Comparison of ENCODE assay signal across 9 cellular contexts in the genomic region with DNA sequence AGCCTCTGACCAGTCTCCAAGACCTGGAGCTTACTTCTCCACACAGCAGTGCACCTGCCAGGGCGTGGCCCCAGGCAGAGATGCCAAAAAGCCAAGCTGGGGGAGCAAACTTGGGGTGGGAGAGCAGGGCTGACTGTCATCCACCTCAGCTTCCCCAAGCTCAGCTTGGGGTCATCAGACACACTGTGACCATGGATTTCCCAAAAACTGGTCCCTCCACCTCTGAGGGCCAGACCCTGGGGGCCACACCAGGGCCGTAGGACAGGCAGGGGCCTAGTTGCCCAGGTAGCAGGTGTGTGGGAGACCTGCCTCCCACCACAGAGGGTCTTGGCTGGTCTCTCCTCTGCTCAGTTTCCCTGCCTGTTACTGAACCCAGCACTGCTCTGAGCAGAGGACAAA. TPM values are rescaled to one million over a fixed set of nuclear protein-coding genes. Genes with fewer than 3 reads are reported as not detected.
DNase-seq lines count a peak whose midpoint lies in the region; ATAC-seq and TF ChIP-seq lines count a peak whose summit lies in the region.
"Had no signal": no experiment of that assay in that cellular context is flagged by ENCODE, and none has a peak within 500 bp of the region (broad histone marks: within the 10 kb centered on the region; RNA-seq: fewer than 3 reads in every experiment).

No MANE protein-coding gene starts in this region.

- ATAC-seq in stimulated activated effector memory CD8-positive, alpha-beta T cell treated with anti-CD3 and anti-CD28 coated beads, Interleukin-12 subunit alpha, Interleukin-12 subunit beta, amount 100 ng/mL, for 72 hours: no peak
- ATAC-seq in HG03280 (IDR thresholded peaks at IDR 0.05; ENCODE audit: unreplicated experiment): no peak

- H3K27me3 ChIP-seq in ascending aorta: no peaks in the 10 kb centered on the region

- H3K9me3 Mint-ChIP-seq in immature natural killer cell: no peaks in the 10 kb centered on the region
- H3K9me3 Mint-ChIP-seq in stimulated activated effector memory CD8-positive, alpha-beta T cell treated with anti-CD3 and anti-CD28 coated beads, Interleukin-12 subunit alpha, Interleukin-12 subunit beta, amount 100 ng/mL, for 72 hours: no peaks in the 10 kb centered on the region

- TF ChIP-seq CTCF in HFF-Myc (IDR thresholded peaks at IDR 0.05; ENCODE audit: low read depth, low read length, missing control alignments) (no peak), ascending aorta (IDR thresholded peaks at IDR 0.05) (no peak)

- peaks cover 15 to 23% of the 10 kb centered on the region in 2 donors for H3K4me1 Mint-ChIP-seq in immature natural killer cell
- H3K4me1 Mint-ChIP-seq in stimulated activated effector memory CD8-positive, alpha-beta T cell treated with anti-CD3 and anti-CD28 coated beads, Interleukin-12 subunit alpha, Interleukin-12 subunit beta, amount 100 ng/mL, for 72 hours: no peaks in the 10 kb centered on the region

- peaks cover 0 to 5% (median 1%) of the 10 kb centered on the region in 3 donors for H3K27me3 Mint-ChIP-seq in immature natural killer cell (ENCODE audit: low read depth in 3 of 3)

- peak overlapping the region; percentile 60 for H3K4me3 ChIP-seq in HFF-Myc (replicated peaks; ENCODE audit: low read depth, low read length)
- peak overlapping the region; percentile 70 to 93 for H3K4me3 ChIP-seq in ascending aorta

- no peaks in the 10 kb centered on the region for H3K36me3 Mint-ChIP-seq in immature natural killer cell
- no peaks in the 10 kb centered on the region for H3K36me3 Mint-ChIP-seq in stimulated activated effector memory CD8-positive, alpha-beta T cell treated with anti-CD3 and anti-CD28 coated beads, Interleukin-12 subunit alpha, Interleukin-12 subunit beta, amount 100 ng/mL, for 72 hours

- peaks cover 33 to 42% of the 10 kb centered on the region in 2 donors for H3K4me1 ChIP-seq in ascending aorta

- intact Hi-C loops in ascending aorta (cut with DNase I): loop anchor here (2.0 kb wide), 1 partner anchor 31 kb away; the partner anchor contains the start of gene ARVCF

- peaks cover 7 to 8% of the 10 kb centered on the region in 2 donors for H3K36me3 ChIP-seq in ascending aorta

- no peaks in the 10 kb centered on the region for H3K9me3 ChIP-seq in ascending aorta

- peak overlapping the region; percentile 97 to 99 for H3K27ac ChIP-seq in ascending aorta
- H3K27ac ChIP-seq: HL-60 had no signal

- peak overlapping the region in 1 of 6 donors; percentile 35 for H3K27ac Mint-ChIP-seq in immature natural killer cell
- H3K27ac Mint-ChIP-seq in stimulated activated effector memory CD8-positive, alpha-beta T cell treated with anti-CD3 and anti-CD28 coated beads, Interleukin-12 subunit alpha, Interleukin-12 subunit beta, amount 100 ng/mL, for 72 hours: no peak overlapping the region

- H3K4me3 Mint-ChIP-seq in immature natural killer cell: peak overlapping the region; percentile 74 to 86 (median 82)
- H3K4me3 Mint-ChIP-seq in stimulated activated effector memory CD8-positive, alpha-beta T cell treated with anti-CD3 and anti-CD28 coated beads, Interleukin-12 subunit alpha, Interleukin-12 subunit beta, amount 100 ng/mL, for 72 hours: peak overlapping the region; percentile 32

- DNase-seq in HFF-Myc (ENCODE audit: extremely low read depth, low read depth): no peak
- DNase-seq in ascending aorta (ENCODE audit: low spot score in 2 of 2): no peak
- DNase-seq in immature natural killer cell: no peak
- no peak for DNase-seq in stimulated activated effector memory CD8-positive, alpha-beta T cell treated with anti-CD3 and anti-CD28 coated beads, Interleukin-12 subunit alpha, Interleukin-12 subunit beta, amount 100 ng/mL, for 72 hours (ENCODE audit: low spot score in 2 of 2)
- DNase-seq in stimulated activated naive CD4-positive, alpha-beta T cell (lab: John Stamatoyannopoulos, UW): no peak
- DNase-seq in activated CD4-positive, alpha-beta T cell treated with anti-CD3 and anti-CD28 coated beads for 4 hours: no peak
- DNase-seq: effector CD8-positive, alpha-beta T cell had no signal

RNA-seq across cellular contexts. Expression of gene ARVCF, which starts 30.6 kb away (rescaled TPM):
- total RNA-seq in ascending aorta: 252 TPM
- polyA plus RNA-seq in immature natural killer cell: 10 to 100 TPM in 1 of 3 donors, 1 to 10 TPM in 2; 5.3 to 15.9 (median 5.3) TPM

RNA-seq across cellular contexts. Expression of gene TANGO2, which starts 34.9 kb away (rescaled TPM):
- total RNA-seq in ascending aorta: 26.3 TPM
- 10 to 100 TPM; 43.3 to 68.6 (median 56.6) TPM for polyA plus RNA-seq in immature natural killer cell

RNA-seq across cellular contexts. Expression of gene TXNRD2, which starts 44.4 kb away (rescaled TPM):
- 46.0 TPM for total RNA-seq in ascending aorta
- polyA plus RNA-seq in immature natural killer cell: 10 to 100 TPM; 11.0 to 17.1 (median 15.5) TPM

RNA-seq across cellular contexts. Expression of gene COMT, which starts 44.4 kb away (rescaled TPM):
- 150 TPM for total RNA-seq in ascending aorta
- 100 to 1,000 TPM; 130 to 167 (median 155) TPM for polyA plus RNA-seq in immature natural killer cell
